30 cellular contexts compared by ENCODE assay signal in the genomic region with DNA sequence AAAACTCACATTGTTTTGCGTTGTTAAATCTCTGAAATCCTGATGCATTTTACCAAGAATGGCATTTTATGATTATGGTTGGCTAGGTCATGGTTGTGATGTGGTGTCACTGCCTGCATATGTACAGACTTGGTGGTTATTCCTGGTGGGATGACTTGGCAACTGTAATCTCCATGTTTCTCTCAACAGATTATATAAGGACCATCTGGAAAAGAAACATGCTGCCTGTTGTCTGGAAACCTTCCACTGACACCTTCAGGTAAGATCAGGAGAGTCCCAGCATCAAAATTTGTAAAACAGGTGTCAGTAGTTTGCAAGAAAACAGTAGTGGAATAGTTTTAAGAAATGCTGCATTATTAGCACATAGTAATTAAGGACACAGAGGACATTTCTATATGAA. TPM values are rescaled to one million over a fixed set of nuclear protein-coding genes. Genes with fewer than 3 reads are reported as not detected.
DNase-seq lines count a peak whose midpoint lies in the region; ATAC-seq, FAIRE-seq and TF ChIP-seq lines count a peak whose summit lies in the region.
"Had no signal": no experiment of that assay in that cellular context is flagged by ENCODE, and none has a peak within 500 bp of the region (broad histone marks: within the 10 kb centered on the region; RNA-seq: fewer than 3 reads in every experiment).

No MANE protein-coding gene starts in this region.

- no peaks in the 10 kb centered on the region for H4K20me1 ChIP-seq in HepG2 (ENCODE audit: insufficient read depth, low read length)

- no peaks in the 10 kb centered on the region for H3K79me2 ChIP-seq in HepG2 (ENCODE audit: insufficient read depth, low read length)

- BruUV-seq in HepG2 (replicated peaks; lab: Mats Ljungman, UMichigan) = no TSS peak

- no peak overlapping the region for H2AFZ ChIP-seq in HepG2 (ENCODE audit: low read length)

- peaks cover 35% of the 10 kb centered on the region for H3K4me1 ChIP-seq in HepG2 (ENCODE audit: insufficient read depth, low read length)
- H3K4me1 ChIP-seq: right lobe of liver had no signal

- no peak for ATAC-seq in HepG2
- ATAC-seq: Panc1; right lobe of liver; stimulated activated naive CD8-positive, alpha-beta T cell treated with anti-CD3 and anti-CD28 coated beads, Interleukin-15, Interleukin-2, amounts not matched to agents 100 U/mL and 50 U/mL, for 24 hours had no signal

- POLR2A ChIA-PET in HepG2 (lab: Yijun Ruan, JAX) = no interaction called here

- in situ Hi-C loops in HepG2 (cut with HindIII; ENCODE audit: extremely low pct_ligation_motif_present, low pct_unique_long_range_greater_than_20kb) = no loop called here

- no peak for TF ChIP-seq POLR2A in HepG2 (IDR thresholded peaks at IDR 0.05; ENCODE audit: insufficient read depth in 1 of 2, low read depth in 2 of 2, low read length in 2 of 2)

- no peak overlapping the region for H3K4me2 ChIP-seq in HepG2 (ENCODE audit: low read depth, low read length)

- H3K9ac ChIP-seq in HepG2 (ENCODE audit: insufficient read depth, low read depth, low read length) = no peak overlapping the region

- FAIRE-seq in HepG2 (lab: Jason Lieb, UNC) = no peak
- FAIRE-seq in HTR-8/SVneo (lab: Jason Lieb, UNC) = no peak
- FAIRE-seq: GM12892 had no signal

- no peak for TF ChIP-seq CTCF in HepG2 (CRISPR knock-in tag; IDR thresholded peaks at IDR 0.05)

- WGBS in HepG2 (ENCODE audit: low lambda C conversion rate) = 0% methylated on average over 1 of the region's 1 CpG

- H3K4me3 ChIP-seq in HepG2 (replicated peaks in 1 of 3; ENCODE audit: insufficient read depth in 1 of 3, low read depth in 2 of 3, low read length in 3 of 3) = no peak overlapping the region
- H3K4me3 ChIP-seq: cardiac muscle cell, left ventricle myocardium inferior, prostate gland, right lobe of liver, spleen, uterus had no signal

- no peaks in the 10 kb centered on the region; a peak in 2 of 5 replicates for H3K27me3 ChIP-seq in HepG2 (ENCODE audit: control insufficient read depth in 1 of 2, insufficient read depth in 2 of 2, low read length in 2 of 2)
- H3K27me3 ChIP-seq: cardiac muscle cell, right lobe of liver, spleen, uterus had no signal

- peak; percentile 6 for DNase-seq in DMS53 (lab: John Stamatoyannopoulos, UW)
- DNase-seq in DMS53 treated with DMSO at 0.1 percent for 48 hours (lab: John Stamatoyannopoulos, UW; ENCODE audit: unreplicated experiment) = no peak
- peak; percentile 12 for DNase-seq in NCI-H524 treated with DMSO at 0.1 percent for 48 hours (lab: John Stamatoyannopoulos, UW)
- peak; percentile 59 for DNase-seq in cerebellum (ENCODE audit: low spot score)
- peak; percentile 48 for DNase-seq in superior temporal gyrus (ENCODE audit: extremely low spot score)
- no peak for DNase-seq in HepG2 (ENCODE audit: low spot score)
- DNase-seq in HuH-7.5 (ENCODE audit: low spot score) = no peak
- DNase-seq in HTR-8/SVneo (ENCODE audit: insufficient read length, low spot score) = no peak
- DNase-seq: activated CD4-positive, alpha-beta T cell treated with anti-CD3 and anti-CD28 coated beads for 4 hours; cortex of kidney; DMS153; effector memory CD4-positive, alpha-beta T cell; glutamatergic neuron; H7; IMR-90; islet precursor cell; left ventricle myocardium inferior; mesendoderm; NCI-H146; NCI-H2107; right lobe of liver; Right ventricle myocardium superior; spleen; stimulated activated CD4-positive, alpha-beta T cell treated with anti-CD3 and anti-CD28 coated beads, Interleukin-2, amount 100 ng/mL, for 24 hours; stimulated activated naive CD8-positive, alpha-beta T cell treated with anti-CD3 and anti-CD28 coated beads, Interleukin-15, Interleukin-2, amounts not matched to agents 100 U/mL and 50 U/mL, for 24 hours; uterus had no signal

- intact Hi-C loops in HepG2 (cut with micrococcal nuclease; ENCODE audit: unreplicated experiment) = no loop called here

- peaks cover 7% of the 10 kb centered on the region for H3K9me3 ChIP-seq in HepG2 (ENCODE audit: low read length)
- H3K9me3 ChIP-seq: prostate gland, right lobe of liver, uterus had no signal

- TF ChIP-seq EP300 in HepG2 (IDR thresholded peaks at IDR 0.05; ENCODE audit: low read depth in 2 of 2, low read length in 2 of 2) (no peak), HepG2 (CRISPR knock-in tag; IDR thresholded peaks at IDR 0.05; ENCODE audit: borderline replicate concordance) (no peak)

- no peak overlapping the region for H3K27ac ChIP-seq in HepG2 (ENCODE audit: extremely low read length, insufficient read depth, low read length)
- H3K27ac ChIP-seq: cardiac muscle cell, left ventricle myocardium inferior, right lobe of liver, spleen, uterus had no signal

- H3K36me3 ChIP-seq in HepG2 (replicated peaks in 1 of 2; ENCODE audit: control insufficient read depth in 1 of 2, insufficient read depth in 2 of 2, low read length in 2 of 2) = no peaks in the 10 kb centered on the region
- H3K36me3 ChIP-seq: cardiac muscle cell, left ventricle myocardium inferior, prostate gland, right lobe of liver, spleen, uterus had no signal

- CTCF ChIA-PET in HepG2 (lab: Yijun Ruan, JAX; ENCODE audit: low intra/inter-chr PET ratio, low total read pairs) = no interaction called here

- no peak for TF ChIP-seq RAD21 in HepG2 (CRISPR knock-in tag; IDR thresholded peaks at IDR 0.05)

TF ChIP-seq in HepG2, 621 proteins besides CTCF, POLR2A, EP300 and RAD21 (continues in another document):
- TF ChIP-seq ZNF7 (CRISPR knock-in tag; IDR thresholded peaks at IDR 0.05) (no peak), MED8 (CRISPR knock-in tag; IDR thresholded peaks at IDR 0.05; ENCODE audit: insufficient replicate concordance) (no peak), ZNF33A (CRISPR knock-in tag; IDR thresholded peaks at IDR 0.05; ENCODE audit: borderline replicate concordance) (no peak)
- TF ChIP-seq, protein P1, sequence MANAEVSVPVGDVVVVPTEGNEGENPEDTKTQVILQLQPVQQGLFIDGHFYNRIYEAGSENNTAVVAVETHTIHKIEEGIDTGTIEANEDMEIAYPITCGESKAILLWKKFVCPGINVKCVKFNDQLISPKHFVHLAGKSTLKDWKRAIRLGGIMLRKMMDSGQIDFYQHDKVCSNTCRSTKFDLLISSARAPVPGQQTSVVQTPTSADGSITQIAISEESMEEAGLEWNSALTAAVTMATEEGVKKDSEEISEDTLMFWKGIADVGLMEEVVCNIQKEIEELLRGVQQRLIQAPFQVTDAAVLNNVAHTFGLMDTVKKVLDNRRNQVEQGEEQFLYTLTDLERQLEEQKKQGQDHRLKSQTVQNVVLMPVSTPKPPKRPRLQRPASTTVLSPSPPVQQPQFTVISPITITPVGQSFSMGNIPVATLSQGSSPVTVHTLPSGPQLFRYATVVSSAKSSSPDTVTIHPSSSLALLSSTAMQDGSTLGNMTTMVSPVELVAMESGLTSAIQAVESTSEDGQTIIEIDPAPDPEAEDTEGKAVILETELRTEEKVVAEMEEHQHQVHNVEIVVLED (CRISPR knock-in tag; IDR thresholded peaks at IDR 0.05; ENCODE audit: borderline replicate concordance) = no peak

RNA-seq across cellular contexts. Expression of a gene that starts 3.0 kb away (rescaled TPM):
- 7.9 TPM for total RNA-seq in cerebellum
- 2.1 and 3.4 TPM in 2 replicates for total RNA-seq in HepG2 (2016; rRNA removed; fragmentation: Illumina TruSeq; extraction: Trizol)
- 1.2 and 1.5 TPM in 2 replicates for total RNA-seq in HepG2 (2016; cell fraction: cytosol; rRNA removed; fragmentation: Illumina TruSeq; extraction: Trizol; ENCODE audit: low read depth)
- total RNA-seq in HepG2 (2016; cell fraction: insoluble cytoplasmic fraction; rRNA removed; fragmentation: Illumina TruSeq; extraction: Trizol) = 1.9 and 2.6 TPM in 2 replicates
- total RNA-seq in HepG2 (2016; cell fraction: membrane; rRNA removed; fragmentation: Illumina TruSeq; extraction: Trizol) = 0.93 and 1.0 TPM in 2 replicates
- 3.6 and 3.9 TPM in 2 replicates for total RNA-seq in HepG2 (2016; cell fraction: nucleus; rRNA removed; fragmentation: Illumina TruSeq; extraction: Trizol)
- 1.9 and 2.6 TPM in 2 replicates for polyA plus RNA-seq in HepG2 (2011; rRNA removed)
- 1.6 and 2.5 TPM in 2 replicates for polyA plus RNA-seq in HepG2 (2011; cell fraction: cytosol; rRNA removed)
- 1.7 and 2.5 TPM in 2 replicates for polyA plus RNA-seq in HepG2 (2011; cell fraction: nucleus; rRNA removed)
- 0.88 and 0.91 TPM in 2 replicates for polyA plus RNA-seq in HepG2 (2012)
- polyA plus RNA-seq in HepG2 (2016; cell fraction: cytosol; fragmentation: Illumina TruSeq; extraction: Trizol; ENCODE audit: low read depth) = 0.09 and 0.10 TPM in 2 replicates
- 0.88 and 1.1 TPM in 2 replicates for polyA plus RNA-seq in HepG2 (2016; cell fraction: insoluble cytoplasmic fraction; fragmentation: Illumina TruSeq; extraction: Trizol; ENCODE audit: low read depth)
- polyA plus RNA-seq in HepG2 (2016; cell fraction: membrane; fragmentation: Illumina TruSeq; extraction: Trizol; ENCODE audit: low read depth) = 0.19 and 0.26 TPM in 2 replicates
- 4.1 and 4.3 TPM in 2 replicates for polyA plus RNA-seq in HepG2 (2016; cell fraction: nucleus; fragmentation: Illumina TruSeq; extraction: Trizol; ENCODE audit: insufficient read depth, low read depth)
- polyA minus RNA-seq in HepG2 (2011; rRNA and poly(A)+ RNA removed; ENCODE audit: low replicate concordance) = 10.2 and 11.3 TPM in 2 replicates
- 3.8 and 6.3 TPM in 2 replicates for polyA minus RNA-seq in HepG2 (2011; cell fraction: cytosol; rRNA and poly(A)+ RNA removed)
- polyA minus RNA-seq in HepG2 (2011; cell fraction: nucleus; rRNA and poly(A)+ RNA removed) = 2.7 and 4.1 TPM in 2 replicates

RNA-seq across cellular contexts. Expression of a gene that starts 25.7 kb away (rescaled TPM):
- total RNA-seq in cerebellum (729 TPM), HepG2 (2016; rRNA removed; fragmentation: Illumina TruSeq; extraction: Trizol) (2,504 and 3,005 TPM in 2 replicates)
- 2,617 and 3,060 TPM in 2 replicates for total RNA-seq in HepG2 (2016; cell fraction: cytosol; rRNA removed; fragmentation: Illumina TruSeq; extraction: Trizol; ENCODE audit: low read depth)
- total RNA-seq in HepG2 (2016; cell fraction: insoluble cytoplasmic fraction; rRNA removed; fragmentation: Illumina TruSeq; extraction: Trizol) = 2,526 and 2,975 TPM in 2 replicates
- total RNA-seq in HepG2 (2016; cell fraction: membrane; rRNA removed; fragmentation: Illumina TruSeq; extraction: Trizol) = 5,829 and 6,358 TPM in 2 replicates
- total RNA-seq in HepG2 (2016; cell fraction: nucleus; rRNA removed; fragmentation: Illumina TruSeq; extraction: Trizol) = 865 and 963 TPM in 2 replicates
- polyA plus RNA-seq in HepG2 (2011; rRNA removed) = 1,805 and 2,147 TPM in 2 replicates
- 2,011 and 2,382 TPM in 2 replicates for polyA plus RNA-seq in HepG2 (2011; cell fraction: cytosol; rRNA removed)
- polyA plus RNA-seq in HepG2 (2011; cell fraction: nucleus; rRNA removed) = 502 and 683 TPM in 2 replicates
- 2,803 and 2,840 TPM in 2 replicates for polyA plus RNA-seq in HepG2 (2012)
- polyA plus RNA-seq in HepG2 (2016; cell fraction: cytosol; fragmentation: Illumina TruSeq; extraction: Trizol; ENCODE audit: low read depth) = 4,656 and 4,989 TPM in 2 replicates
- polyA plus RNA-seq in HepG2 (2016; cell fraction: insoluble cytoplasmic fraction; fragmentation: Illumina TruSeq; extraction: Trizol; ENCODE audit: low read depth) = 3,168 and 3,240 TPM in 2 replicates
- 6,462 and 6,516 TPM in 2 replicates for polyA plus RNA-seq in HepG2 (2016; cell fraction: membrane; fragmentation: Illumina TruSeq; extraction: Trizol; ENCODE audit: low read depth)
- polyA plus RNA-seq in HepG2 (2016; cell fraction: nucleus; fragmentation: Illumina TruSeq; extraction: Trizol; ENCODE audit: insufficient read depth, low read depth) = 1,671 and 1,768 TPM in 2 replicates
- 342 and 505 TPM in 2 replicates for polyA minus RNA-seq in HepG2 (2011; rRNA and poly(A)+ RNA removed; ENCODE audit: low replicate concordance)
- 433 and 504 TPM in 2 replicates for polyA minus RNA-seq in HepG2 (2011; cell fraction: cytosol; rRNA and poly(A)+ RNA removed)
- polyA minus RNA-seq in HepG2 (2011; cell fraction: nucleus; rRNA and poly(A)+ RNA removed) = 367 and 504 TPM in 2 replicates

Comparison
In these comparisons a context has a peak if more than half of its experiments do, and no peak if none do; other contexts are left out.
1. DNase-seq: peak in DMS53 (single experiment), NCI-H524 treated with DMSO at 0.1 percent for 48 hours (single experiment), cerebellum (single experiment) and superior temporal gyrus (single experiment); none in DMS53 treated with DMSO at 0.1 percent for 48 hours (single experiment), HepG2 (single experiment), HuH-7.5 (single experiment) and HTR-8/SVneo (single experiment).